Comparison of ENCODE assay signal across 21 cellular contexts in genomic region chr7:151131622-151132293, GRCh38. TPM values are rescaled to one million over a fixed set of nuclear protein-coding genes. Genes with fewer than 3 reads are reported as not detected.
DNase-seq lines count a peak whose midpoint lies in the region; ATAC-seq, FAIRE-seq and TF ChIP-seq lines count a peak whose summit lies in the region.
"Had no signal": no experiment of that assay in that cellular context is flagged by ENCODE, and none has a peak within 500 bp of the region (broad histone marks: within the 10 kb centered on the region; RNA-seq: fewer than 3 reads in every experiment).

No MANE protein-coding gene starts in this region.

- H3K9me3 ChIP-seq in K562 (replicated peaks; ENCODE audit: control insufficient read depth, insufficient read depth, low read depth, low read length): no peaks in the 10 kb centered on the region
- no peaks in the 10 kb centered on the region for H3K9me3 ChIP-seq in osteoblast (ENCODE audit: low read depth, low read length)
- no peaks in the 10 kb centered on the region for H3K9me3 ChIP-seq in neural progenitor cell (ENCODE audit: low read depth)
- H3K9me3 ChIP-seq: A549, prostate gland had no signal

- peaks cover 98% of the 10 kb centered on the region for H3K36me3 ChIP-seq in K562 (ENCODE audit: control insufficient read depth, insufficient read depth, low read length)
- peaks cover 38% of the 10 kb centered on the region for H3K36me3 ChIP-seq in osteoblast (ENCODE audit: insufficient read depth, low read length)
- H3K36me3 ChIP-seq in neural progenitor cell: no peaks in the 10 kb centered on the region

- peaks cover 1% of the 10 kb centered on the region for H3K9me1 ChIP-seq in K562 (ENCODE audit: control insufficient read depth, insufficient read depth, low read length)

- TF ChIP-seq RAD21 in K562 (CRISPR knock-in tag; conservative IDR thresholded peaks at IDR 0.05 in 1 of 2, IDR thresholded peaks at IDR 0.05 in 1 of 2): no peak

- H3K79me2 ChIP-seq in K562 (ENCODE audit: control insufficient read depth, insufficient read depth, low read length) (no peaks in the 10 kb centered on the region), osteoblast (ENCODE audit: insufficient read depth, low read length) (no peaks in the 10 kb centered on the region), neural progenitor cell (ENCODE audit: low read depth) (no peaks in the 10 kb centered on the region)
- H3K79me2 ChIP-seq: hepatocyte had no signal

- no peaks in the 10 kb centered on the region for H3K9me3 Mint-ChIP-seq in neural progenitor cell
- H3K9me3 Mint-ChIP-seq: CD14-positive monocyte; effector memory CD8-positive, alpha-beta T cell had no signal

- H3K4me1 ChIP-seq in K562 (replicated peaks in 1 of 2; ENCODE audit: control insufficient read depth in 2 of 2, insufficient read depth in 2 of 2, low read length in 2 of 2) (peaks cover 0 to 14% of the 10 kb centered on the region in 2 experiments; a peak in 1 of 5 replicates), osteoblast (ENCODE audit: insufficient read depth, low read length) (no peaks in the 10 kb centered on the region), neural progenitor cell (peaks cover 2% of the 10 kb centered on the region)
- H3K4me1 ChIP-seq: A549, prostate gland had no signal

- no peak for TF ChIP-seq EP300 in K562 (IDR thresholded peaks at IDR 0.05; ENCODE audit: low read length)

- POLR2A ChIA-PET in K562 (lab: Yijun Ruan, JAX): interaction anchor here (0.6 to 1.4 kb wide), 2 partner anchors 8 to 16 kb away, joined by 3 read pairs; no protein-coding TSS in a partner anchor

- H3K27me3 Mint-ChIP-seq in neural progenitor cell (ENCODE audit: insufficient read depth, low read depth): peaks cover 12% of the 10 kb centered on the region
- H3K27me3 Mint-ChIP-seq: effector memory CD8-positive, alpha-beta T cell had no signal

- ATAC-seq in K562: no peak
- no peak for ATAC-seq in GM21390 (IDR thresholded peaks at IDR 0.05; ENCODE audit: unreplicated experiment)
- ATAC-seq: A549; effector memory CD8-positive, alpha-beta T cell; PC-3 had no signal

- CTCF ChIA-PET in K562 (lab: Yijun Ruan, JAX; ENCODE audit: low intra/inter-chr PET ratio): no interaction called here

- H3K9ac ChIP-seq in K562 (ENCODE audit: insufficient read depth in 1 of 2, low read depth in 2 of 2, low read length in 2 of 2) (peak overlapping the region in 1 of 2 experiments; percentile 15; a peak in 1 of 4 replicates), neural progenitor cell (no peak overlapping the region)

- DNase-seq in 8988T (peak; percentile 23), K562 (ENCODE audit: extremely low read depth in 1 of 4, low spot score in 3 of 4) (no peak), hypothalamus (lab: John Stamatoyannopoulos, UW) (peak in 35 of 51 donors; percentile 13 to 85 (median 60)), osteoblast (ENCODE audit: insufficient read length, low spot score, missing footprints) (peak; percentile 79), neural progenitor cell (ENCODE audit: low spot score) (no peak), HT-29 (ENCODE audit: low spot score) (no peak), Kasumi-1 (lab: John Stamatoyannopoulos, UW) (no peak)
- DNase-seq: activated CD8-positive, alpha-beta memory T cell treated with anti-CD3 and anti-CD28 coated beads, Interleukin-2, amount 50 U/mL, for 4 hours; activated effector memory CD4-positive, alpha-beta T cell treated with anti-CD3 and anti-CD28 coated beads, Interleukin-2, amount 50 U/mL, for 16 hours; DMS153; effector memory CD8-positive, alpha-beta T cell; NCI-H2171; PC-3; T-helper 9 cell had no signal

- peaks cover 8% of the 10 kb centered on the region for H3F3A ChIP-seq in neural progenitor cell (ENCODE audit: low read depth)

- H3K4me3 ChIP-seq in K562: no peak overlapping the region
- no peak overlapping the region for H3K4me3 ChIP-seq in osteoblast (ENCODE audit: insufficient read depth, low read length)
- H3K4me3 ChIP-seq in neural progenitor cell: no peak overlapping the region
- H3K4me3 ChIP-seq: A549, hepatocyte, prostate gland had no signal

- TF ChIP-seq POLR2A in K562 (conservative IDR thresholded peaks at IDR 0.05): no peak

- no peaks in the 10 kb centered on the region; a peak in 1 of 5 replicates for H3K27me3 ChIP-seq in K562 (ENCODE audit: control insufficient read depth in 2 of 2, insufficient read depth in 2 of 2, low read length in 2 of 2)
- no peaks in the 10 kb centered on the region for H3K27me3 ChIP-seq in osteoblast (ENCODE audit: insufficient read depth, low read length)
- H3K27me3 ChIP-seq in neural progenitor cell: no peaks in the 10 kb centered on the region
- H3K27me3 ChIP-seq: hepatocyte had no signal

- no TSS peak for BruUV-seq in K562 (replicated peaks; lab: Mats Ljungman, UMichigan)

- intact Hi-C loops in K562 (cut with micrococcal nuclease): no loop called here

- H3K27ac Mint-ChIP-seq in neural progenitor cell: no peak overlapping the region
- H3K27ac Mint-ChIP-seq: CD14-positive monocyte; effector memory CD8-positive, alpha-beta T cell had no signal

- no peak overlapping the region for H2AFZ ChIP-seq in K562 (ENCODE audit: low read depth, low read length)
- no peak overlapping the region for H2AFZ ChIP-seq in osteoblast (ENCODE audit: low read length)
- no peak overlapping the region for H2AFZ ChIP-seq in neural progenitor cell (replicated peaks)
- H2AFZ ChIP-seq: hepatocyte had no signal

- WGBS in K562 (ENCODE audit: insufficient coverage, low coverage, missing lambda C conversion rate): 93% methylated on average over 18 of the region's 18 CpGs

- H3K27ac ChIP-seq in K562 (ENCODE audit: extremely low read depth, low read depth, low read length) (no peak overlapping the region), osteoblast (ENCODE audit: low read depth, low read length) (no peak overlapping the region), neural progenitor cell (no peak overlapping the region)
- H3K27ac ChIP-seq: A549, hepatocyte, prostate gland had no signal

- no peak overlapping the region for H3K4me2 ChIP-seq in K562 (ENCODE audit: insufficient read depth, low read length)
- H3K4me2 ChIP-seq in osteoblast (ENCODE audit: insufficient read depth, low read length): no peak overlapping the region
- H3K4me2 ChIP-seq in neural progenitor cell: no peak overlapping the region
- H3K4me2 ChIP-seq: A549, hepatocyte had no signal

- H3K36me3 Mint-ChIP-seq in neural progenitor cell: peaks cover 26% of the 10 kb centered on the region

- TF ChIP-seq CTCF in K562 (IDR thresholded peaks at IDR 0.05 in 2 of 3, conservative IDR thresholded peaks at IDR 0.05 in 1 of 3; ENCODE audit: insufficient read depth in 2 of 3, low read depth in 1 of 3, low read length in 3 of 3) (no peak), osteoblast (IDR thresholded peaks at IDR 0.05; ENCODE audit: extremely low read depth, low read depth, low read length) (no peak), neural progenitor cell (IDR thresholded peaks at IDR 0.05) (no peak)

- H3K4me1 Mint-ChIP-seq in neural progenitor cell: peaks cover 6% of the 10 kb centered on the region
- H3K4me1 Mint-ChIP-seq: CD14-positive monocyte had no signal

- H4K20me1 ChIP-seq in K562 (replicated peaks; ENCODE audit: control insufficient read depth, insufficient read depth, low read length) (peaks cover 4% of the 10 kb centered on the region), osteoblast (ENCODE audit: insufficient read depth, low read length) (peaks cover 21% of the 10 kb centered on the region), neural progenitor cell (ENCODE audit: low read depth) (peaks cover 17% of the 10 kb centered on the region)

- no peak for FAIRE-seq in K562 (lab: Jason Lieb, UNC)
- FAIRE-seq: A549, GM12891 had no signal

- in situ Hi-C loops in K562 (cut with MboI): no loop called here

- H3K4me3 Mint-ChIP-seq in neural progenitor cell: no peak overlapping the region
- H3K4me3 Mint-ChIP-seq: CD14-positive monocyte; effector memory CD8-positive, alpha-beta T cell had no signal

RNA-seq across cellular contexts. Expression of gene GBX1, which starts 35.7 kb away (rescaled TPM):
- total RNA-seq in K562 (2011; cell fraction: chromatin; rRNA removed; ENCODE audit: low replicate concordance): not detected in 2 replicates
- not detected in 2 replicates for total RNA-seq in K562 (2011; cell fraction: nucleolus; rRNA removed)
- total RNA-seq in K562 (2011; cell fraction: nucleoplasm; rRNA removed): not detected in 2 replicates
- total RNA-seq in K562 (2014; rRNA removed): not detected in 2 replicates
- total RNA-seq in K562 (2014; rRNA removed; fragmentation: Illumina TruSeq; extraction: Trizol): not detected in 2 replicates
- not detected in 2 replicates for total RNA-seq in K562 (2015; rRNA removed; fragmentation: Illumina TruSeq; extraction: Trizol)
- total RNA-seq in K562 (2021): not detected in 2 replicates
- polyA plus RNA-seq in K562 (2011; rRNA removed): not detected in 2 replicates
- not detected in 2 replicates for polyA plus RNA-seq in K562 (2011; cell fraction: cytosol; rRNA removed)
- not detected in 2 replicates for polyA plus RNA-seq in K562 (2011; cell fraction: nucleus; rRNA removed)
- polyA plus RNA-seq in K562 (2012): not detected in 2 replicates
- not detected in 2 replicates for polyA plus RNA-seq in K562 (2014; fragmentation: Illumina TruSeq; extraction: Trizol)
- polyA plus RNA-seq in K562 (2014; fragmentation: Nextera tagmentation; extraction: Ambion mirVana): not detected
- not detected in 2 replicates for polyA plus RNA-seq in K562 (2014; rRNA removed)
- not detected in 2 replicates for polyA minus RNA-seq in K562 (2011; rRNA and poly(A)+ RNA removed)
- not detected in 2 replicates for polyA minus RNA-seq in K562 (2011; cell fraction: cytosol; rRNA and poly(A)+ RNA removed)
- polyA minus RNA-seq in K562 (2011; cell fraction: nucleus; rRNA and poly(A)+ RNA removed): not detected in 2 replicates
- total RNA-seq in osteoblast: not detected in 2 replicates
- not detected in 2 replicates for total RNA-seq in neural progenitor cell (ENCODE audit: low replicate concordance)
- not detected in 2 replicates for total RNA-seq in HT-29 (2014; rRNA removed; shearing (Covaris generic))
- total RNA-seq: hepatocyte, kidney epithelial cell, PC-3, prostate gland had no signal
- polyA plus RNA-seq: A549, CD14-positive monocyte, hepatocyte had no signal

RNA-seq across cellular contexts. Expression of gene AGAP3, which starts 45.5 kb away (rescaled TPM):
- total RNA-seq in K562 (2011; cell fraction: chromatin; rRNA removed; ENCODE audit: low replicate concordance): 309 and 657 TPM in 2 replicates
- 263 and 322 TPM in 2 replicates for total RNA-seq in K562 (2011; cell fraction: nucleolus; rRNA removed)
- total RNA-seq in K562 (2011; cell fraction: nucleoplasm; rRNA removed): 258 and 293 TPM in 2 replicates
- total RNA-seq in K562 (2014; rRNA removed): 62.2 and 94.2 TPM in 2 replicates
- total RNA-seq in K562 (2014; rRNA removed; fragmentation: Illumina TruSeq; extraction: Trizol): 34.6 and 44.0 TPM in 2 replicates
- 59.8 and 60.0 TPM in 2 replicates for total RNA-seq in K562 (2015; rRNA removed; fragmentation: Illumina TruSeq; extraction: Trizol)
- 178 and 208 TPM in 2 replicates for total RNA-seq in K562 (2021)
- polyA plus RNA-seq in K562 (2011; rRNA removed): 61.4 and 65.4 TPM in 2 replicates
- 86.8 and 233 TPM in 2 replicates for polyA plus RNA-seq in K562 (2011; cell fraction: cytosol; rRNA removed)
- 273 and 510 TPM in 2 replicates for polyA plus RNA-seq in K562 (2011; cell fraction: nucleus; rRNA removed)
- 83.7 and 110 TPM in 2 replicates for polyA plus RNA-seq in K562 (2012)
- polyA plus RNA-seq in K562 (2014; fragmentation: Illumina TruSeq; extraction: Trizol): 66.7 and 96.7 TPM in 2 replicates
- 1 to 10 TPM; 3.4 to 4.4 TPM for polyA plus RNA-seq in K562 (2014; fragmentation: Nextera tagmentation; extraction: Ambion mirVana)
- 118 and 127 TPM in 2 replicates for polyA plus RNA-seq in K562 (2014; rRNA removed)
- polyA minus RNA-seq in K562 (2011; rRNA and poly(A)+ RNA removed): 34.5 and 46.4 TPM in 2 replicates
- polyA minus RNA-seq in K562 (2011; cell fraction: cytosol; rRNA and poly(A)+ RNA removed): 64.1 and 65.6 TPM in 2 replicates
- 79.9 and 118 TPM in 2 replicates for polyA minus RNA-seq in K562 (2011; cell fraction: nucleus; rRNA and poly(A)+ RNA removed)
- 39.8 and 45.7 TPM in 2 replicates for total RNA-seq in osteoblast
- total RNA-seq in neural progenitor cell (ENCODE audit: low replicate concordance): 38.9 and 73.0 TPM in 2 replicates
- total RNA-seq in HT-29 (2014; rRNA removed; shearing (Covaris generic)): 140 and 162 TPM in 2 replicates

RNA-seq across cellular contexts. Expression of gene TMUB1, which starts 48.5 kb away (rescaled TPM):
- total RNA-seq in K562 (2011; cell fraction: chromatin; rRNA removed; ENCODE audit: low replicate concordance): 28.8 and 70.7 TPM in 2 replicates
- 113 and 126 TPM in 2 replicates for total RNA-seq in K562 (2011; cell fraction: nucleolus; rRNA removed)
- 72.2 and 72.4 TPM in 2 replicates for total RNA-seq in K562 (2011; cell fraction: nucleoplasm; rRNA removed)
- total RNA-seq in K562 (2014; rRNA removed) (189 and 255 TPM in 2 replicates), K562 (2014; rRNA removed; fragmentation: Illumina TruSeq; extraction: Trizol) (19.4 and 21.4 TPM in 2 replicates), K562 (2015; rRNA removed; fragmentation: Illumina TruSeq; extraction: Trizol) (86.3 and 97.0 TPM in 2 replicates), K562 (2021) (233 and 241 TPM in 2 replicates), osteoblast (17.4 and 18.1 TPM in 2 replicates), neural progenitor cell (ENCODE audit: low replicate concordance) (6.0 and 49.4 TPM in 2 replicates)
- polyA plus RNA-seq in K562 (2011; rRNA removed) (38.4 and 59.7 TPM in 2 replicates), K562 (2014; fragmentation: Illumina TruSeq; extraction: Trizol) (74.1 and 210 TPM in 2 replicates), K562 (2014; fragmentation: Nextera tagmentation; extraction: Ambion mirVana) (under 1 TPM; 0.14 to 0.34 TPM), K562 (2014; rRNA removed) (195 and 207 TPM in 2 replicates)
- polyA plus RNA-seq in K562 (2011; cell fraction: cytosol; rRNA removed): 86.5 and 297 TPM in 2 replicates
- polyA plus RNA-seq in K562 (2011; cell fraction: nucleus; rRNA removed): 123 and 249 TPM in 2 replicates
- polyA plus RNA-seq in K562 (2012): 165 and 183 TPM in 2 replicates
- polyA minus RNA-seq in K562 (2011; rRNA and poly(A)+ RNA removed): 8.2 and 12.5 TPM in 2 replicates
- polyA minus RNA-seq in K562 (2011; cell fraction: cytosol; rRNA and poly(A)+ RNA removed): 52.4 and 69.4 TPM in 2 replicates
- polyA minus RNA-seq in K562 (2011; cell fraction: nucleus; rRNA and poly(A)+ RNA removed): 18.0 and 20.3 TPM in 2 replicates
- total RNA-seq in HT-29 (2014; rRNA removed; shearing (Covaris generic)): 258 and 264 TPM in 2 replicates

RNA-seq across cellular contexts. Expression of gene FASTK, which starts 51.1 kb away (rescaled TPM):
- 153 and 539 TPM in 2 replicates for total RNA-seq in K562 (2011; cell fraction: chromatin; rRNA removed; ENCODE audit: low replicate concordance)
- total RNA-seq in K562 (2011; cell fraction: nucleolus; rRNA removed): 501 and 515 TPM in 2 replicates
- 225 and 261 TPM in 2 replicates for total RNA-seq in K562 (2011; cell fraction: nucleoplasm; rRNA removed)
- total RNA-seq in K562 (2014; rRNA removed) (114 and 139 TPM in 2 replicates), K562 (2014; rRNA removed; fragmentation: Illumina TruSeq; extraction: Trizol) (8.3 and 12.6 TPM in 2 replicates), K562 (2015; rRNA removed; fragmentation: Illumina TruSeq; extraction: Trizol) (50.3 and 55.4 TPM in 2 replicates), K562 (2021) (106 and 112 TPM in 2 replicates), osteoblast (87.6 and 95.2 TPM in 2 replicates), neural progenitor cell (ENCODE audit: low replicate concordance) (22.4 and 71.0 TPM in 2 replicates)
- polyA plus RNA-seq in K562 (2011; rRNA removed) (48.2 and 69.4 TPM in 2 replicates), K562 (2014; fragmentation: Illumina TruSeq; extraction: Trizol) (38.2 and 53.4 TPM in 2 replicates), K562 (2014; fragmentation: Nextera tagmentation; extraction: Ambion mirVana) (1 to 10 TPM in 1 of 2 experiments, under 1 TPM in 1; 0.51 to 2.7 TPM), K562 (2014; rRNA removed) (150 and 181 TPM in 2 replicates)
- 50.7 and 105 TPM in 2 replicates for polyA plus RNA-seq in K562 (2011; cell fraction: cytosol; rRNA removed)
- 711 and 1,075 TPM in 2 replicates for polyA plus RNA-seq in K562 (2011; cell fraction: nucleus; rRNA removed)
- 70.9 and 124 TPM in 2 replicates for polyA plus RNA-seq in K562 (2012)
- 18.8 and 24.7 TPM in 2 replicates for polyA minus RNA-seq in K562 (2011; rRNA and poly(A)+ RNA removed)
- 22.8 and 23.4 TPM in 2 replicates for polyA minus RNA-seq in K562 (2011; cell fraction: cytosol; rRNA and poly(A)+ RNA removed)
- 187 and 189 TPM in 2 replicates for polyA minus RNA-seq in K562 (2011; cell fraction: nucleus; rRNA and poly(A)+ RNA removed)
- 265 and 300 TPM in 2 replicates for total RNA-seq in HT-29 (2014; rRNA removed; shearing (Covaris generic))

RNA-seq across cellular contexts. Expression of gene ASB10, which starts 55.3 kb away (rescaled TPM):
- total RNA-seq in K562 (2011; cell fraction: chromatin; rRNA removed; ENCODE audit: low replicate concordance): not detected in 2 replicates
- not detected in 2 replicates for total RNA-seq in K562 (2011; cell fraction: nucleolus; rRNA removed)
- total RNA-seq in K562 (2011; cell fraction: nucleoplasm; rRNA removed): not detected in 2 replicates
- not detected in 2 replicates for total RNA-seq in K562 (2014; rRNA removed)
- total RNA-seq in K562 (2014; rRNA removed; fragmentation: Illumina TruSeq; extraction: Trizol): not detected in 2 replicates
- total RNA-seq in K562 (2015; rRNA removed; fragmentation: Illumina TruSeq; extraction: Trizol): not detected in 2 replicates
- total RNA-seq in K562 (2021): not detected in 2 replicates
- not detected in 2 replicates for polyA plus RNA-seq in K562 (2011; rRNA removed)
- not detected in 2 replicates for polyA plus RNA-seq in K562 (2011; cell fraction: cytosol; rRNA removed)
- not detected in 2 replicates for polyA plus RNA-seq in K562 (2011; cell fraction: nucleus; rRNA removed)
- polyA plus RNA-seq in K562 (2012): not detected in 2 replicates
- polyA plus RNA-seq in K562 (2014; fragmentation: Illumina TruSeq; extraction: Trizol): not detected in 2 replicates
- polyA plus RNA-seq in K562 (2014; fragmentation: Nextera tagmentation; extraction: Ambion mirVana): not detected
- polyA plus RNA-seq in K562 (2014; rRNA removed): not detected in 2 replicates
- not detected in 2 replicates for polyA minus RNA-seq in K562 (2011; rRNA and poly(A)+ RNA removed)
- not detected in 2 replicates for polyA minus RNA-seq in K562 (2011; cell fraction: cytosol; rRNA and poly(A)+ RNA removed)
- polyA minus RNA-seq in K562 (2011; cell fraction: nucleus; rRNA and poly(A)+ RNA removed): not detected in 2 replicates
- total RNA-seq in osteoblast: not detected in 2 replicates
- not detected in 2 replicates for total RNA-seq in neural progenitor cell (ENCODE audit: low replicate concordance)
- total RNA-seq in HT-29 (2014; rRNA removed; shearing (Covaris generic)): not detected in 2 replicates
- total RNA-seq: hepatocyte, kidney epithelial cell, PC-3, prostate gland had no signal
- polyA plus RNA-seq: A549, CD14-positive monocyte, hepatocyte had no signal

Comparison
In these comparisons a context has a peak if more than half of its experiments do, and no peak if none do; other contexts are left out.
1. DNase-seq: peak in 8988T (single experiment), hypothalamus (35 of 51) and osteoblast (single experiment); none in K562 (0 of 4), neural progenitor cell (single experiment), HT-29 (single experiment) and Kasumi-1 (0 of 2).